ENCODE assay signal across 8 cellular contexts in genomic region chr9:125745682-125746016, GRCh38. TPM values are rescaled to one million over a fixed set of nuclear protein-coding genes. Genes with fewer than 3 reads are reported as not detected.
A peak's percentile ranks its signal among the peaks of the same experiment; 100 is the strongest.
DNase-seq lines count a peak whose midpoint lies in the region; ATAC-seq, FAIRE-seq and TF ChIP-seq lines count a peak whose summit lies in the region.

No MANE protein-coding gene starts in this region.

- TF ChIP-seq CTCF in GM12878 (IDR thresholded peaks at IDR 0.05 in 2 of 3, conservative IDR thresholded peaks at IDR 0.05 in 1 of 3; ENCODE audit: control insufficient read depth in 2 of 3, extremely low read depth in 1 of 3, insufficient read depth in 1 of 3, low read depth in 3 of 3, low read length in 3 of 3) (no peak), lung (IDR thresholded peaks at IDR 0.05; ENCODE audit: control extremely low read depth, extremely low read depth) (no peak), upper lobe of left lung (IDR thresholded peaks at IDR 0.05) (no peak)

- H3K27me3 ChIP-seq in GM12878 (replicated peaks in 1 of 2; ENCODE audit: control insufficient read depth in 2 of 2, insufficient read depth in 2 of 2, low read length in 1 of 2) (no peaks in the 10 kb centered on the region), lung (ENCODE audit: control insufficient read depth, insufficient read depth) (no peaks in the 10 kb centered on the region), upper lobe of left lung (no peaks in the 10 kb centered on the region)

- in situ Hi-C loops in GM12878 (cut with MboI): no loop called here

- H3K4me3 Mint-ChIP-seq in activated naive CD4-positive, alpha-beta T cell treated with anti-CD3 and anti-CD28 coated beads for 36 hours: peak overlapping the region; percentile 91

- CTCF ChIA-PET in activated naive CD4-positive, alpha-beta T cell treated with anti-CD3 and anti-CD28 coated beads for 36 hours (lab: Charles Lee): interaction anchor here (1.0 to 1.4 kb wide), 2 partner anchors 74 to 187 kb away, joined by 3 read pairs; no protein-coding TSS in a partner anchor
- CTCF ChIA-PET in GM12878 (lab: Yijun Ruan, JAX): interaction anchor here (1.1 to 1.4 kb wide), 5 partner anchors 42 to 187 kb away, joined by 3 to 9 read pairs (median 4); no protein-coding TSS in a partner anchor

- POLR2A ChIA-PET in GM12878 (lab: Charles Lee): interaction anchor here (1.0 to 1.8 kb wide), 9 partner anchors 9 to 164 kb away, joined by 3 to 5 read pairs (median 4); partner anchors contain the start of gene MAPKAP1

- no peak for FAIRE-seq in GM12878 (lab: Jason Lieb, UNC)

- TSS peak; percentile 50 for BruUV-seq in GM12878 (replicated peaks; lab: Mats Ljungman, UMichigan)

- peak overlapping the region; percentile 96 for H3K4me2 ChIP-seq in GM12878 (ENCODE audit: control insufficient read depth, insufficient read depth)

- DNase-seq in activated naive CD4-positive, alpha-beta T cell treated with anti-CD3 and anti-CD28 coated beads for 36 hours: no peak
- no peak for DNase-seq in activated naive CD4-positive, alpha-beta T cell treated with anti-CD3 and anti-CD28 coated beads, Interleukin-2, amount 50 U/mL, for 72 hours (ENCODE audit: low spot score in 2 of 2)
- DNase-seq in GM12878 (ENCODE audit: low read depth, low spot score) (no peak), lung (ENCODE audit: low spot score) (no peak), upper lobe of left lung (no peak), RKO (ENCODE audit: low spot score) (no peak), Kasumi-1 (lab: John Stamatoyannopoulos, UW) (no peak)

- no peak overlapping the region; the same call in 1 of the 2 replicates for H3K27ac ChIP-seq in GM12878 (ENCODE audit: control insufficient read depth, insufficient read depth)
- peak overlapping the region; percentile 76 to 96 for H3K27ac ChIP-seq in lung (ENCODE audit: low read depth in 1 of 2, low read length in 1 of 2)
- peak overlapping the region; percentile 78 to 95 (median 86) for H3K27ac ChIP-seq in upper lobe of left lung

- H3K36me3 Mint-ChIP-seq in activated naive CD4-positive, alpha-beta T cell treated with anti-CD3 and anti-CD28 coated beads for 36 hours (ENCODE audit: low read depth): peaks cover 4% of the 10 kb centered on the region
- H3K36me3 Mint-ChIP-seq in activated naive CD4-positive, alpha-beta T cell treated with anti-CD3 and anti-CD28 coated beads, Interleukin-2, amount 50 U/mL, for 72 hours: peaks cover 0 to 15% of the 10 kb centered on the region in 2 donors

- H3K27me3 Mint-ChIP-seq in activated naive CD4-positive, alpha-beta T cell treated with anti-CD3 and anti-CD28 coated beads for 36 hours (ENCODE audit: low read depth): peaks cover 6% of the 10 kb centered on the region

- 58% methylated on average over 6 of the region's 6 CpGs for WGBS in GM12878 (ENCODE audit: insufficient coverage, insufficient replicate concordance, low lambda C conversion rate, missing lambda C conversion rate)
- WGBS in lung, 2 donors: 21 to 27% methylated on average over 6 of the region's 6 CpGs
- 21 to 30% methylated on average over 6 of the region's 6 CpGs for WGBS in upper lobe of left lung, 2 donors

- no peak for TF ChIP-seq RAD21 in GM12878 (IDR thresholded peaks at IDR 0.05; ENCODE audit: insufficient read depth, low read depth, low read length)

- H3K9me3 Mint-ChIP-seq in activated naive CD4-positive, alpha-beta T cell treated with anti-CD3 and anti-CD28 coated beads for 36 hours: no peaks in the 10 kb centered on the region
- H3K9me3 Mint-ChIP-seq in activated naive CD4-positive, alpha-beta T cell treated with anti-CD3 and anti-CD28 coated beads, Interleukin-2, amount 50 U/mL, for 72 hours: no peaks in the 10 kb centered on the region

- H3K4me3 ChIP-seq in GM12878 (peak overlapping the region; percentile 81; the same call in 1 of the 2 replicates), lung (peak overlapping the region; percentile 60), upper lobe of left lung (peak overlapping the region; percentile 6 to 88 (median 82))

- H3K9me3 ChIP-seq in GM12878 (replicated peaks; ENCODE audit: control insufficient read depth, insufficient read depth, low read length) (no peaks in the 10 kb centered on the region), lung (ENCODE audit: control insufficient read depth in 2 of 2, insufficient read depth in 1 of 2, low read length in 1 of 2) (no peaks in the 10 kb centered on the region), upper lobe of left lung (no peaks in the 10 kb centered on the region)

- RAD21 ChIA-PET in GM12878 (lab: Charles Lee; ENCODE audit: unreplicated experiment): interaction anchor here (0.8 to 2.1 kb wide), 14 partner anchors 9 to 338 kb away, joined by 3 to 9 read pairs (median 6); partner anchors contain the start of gene MAPKAP1

- H3K4me1 Mint-ChIP-seq in activated naive CD4-positive, alpha-beta T cell treated with anti-CD3 and anti-CD28 coated beads for 36 hours (ENCODE audit: low read depth): peaks cover 23% of the 10 kb centered on the region

- no peaks in the 10 kb centered on the region for H4K20me1 ChIP-seq in GM12878 (ENCODE audit: control insufficient read depth, insufficient read depth)

- peak overlapping the region; percentile 94 for H2AFZ ChIP-seq in GM12878 (ENCODE audit: control insufficient read depth, low read depth, low read length)

- TF ChIP-seq POLR2A in GM12878 (IDR thresholded peaks at IDR 0.05; ENCODE audit: low read depth, low read length) (no peak), upper lobe of left lung (IDR thresholded peaks at IDR 0.05) (no peak)

- no peak for ATAC-seq in activated naive CD4-positive, alpha-beta T cell treated with anti-CD3 and anti-CD28 coated beads, Interleukin-2, amount 50 U/mL, for 72 hours
- ATAC-seq in GM12878 (no peak), lung (ENCODE audit: insufficient read depth, low FRiP score) (peak; percentile 0), upper lobe of left lung (ENCODE audit: low FRiP score in 2 of 2) (no peak), HG03095 (IDR thresholded peaks at IDR 0.05; ENCODE audit: unreplicated experiment) (no peak)

- peaks cover 7% of the 10 kb centered on the region for H3K4me1 ChIP-seq in GM12878 (ENCODE audit: control insufficient read depth, insufficient read depth, low read length)
- H3K4me1 ChIP-seq in lung (ENCODE audit: control insufficient read depth in 2 of 2, insufficient read depth in 2 of 2, low read length in 2 of 2): peaks cover 2 to 3% of the 10 kb centered on the region in 2 donors
- H3K4me1 ChIP-seq in upper lobe of left lung: peaks cover 14 to 21% (median 18%) of the 10 kb centered on the region in 4 donors

- no peak overlapping the region for H3K27ac Mint-ChIP-seq in activated naive CD4-positive, alpha-beta T cell treated with anti-CD3 and anti-CD28 coated beads for 36 hours
- peak overlapping the region in 1 of 2 donors; percentile 81 for H3K27ac Mint-ChIP-seq in activated naive CD4-positive, alpha-beta T cell treated with anti-CD3 and anti-CD28 coated beads, Interleukin-2, amount 50 U/mL, for 72 hours

- intact Hi-C loops in activated naive CD4-positive, alpha-beta T cell treated with anti-CD3 and anti-CD28 coated beads for 36 hours (cut with micrococcal nuclease): loop anchor here (1.0 to 5.0 kb wide), 7 partner anchors 38 to 652 kb away; partner anchors contain the start of gene MAPKAP1
- intact Hi-C loops in GM12878 (cut with micrococcal nuclease; ENCODE audit: unreplicated experiment): loop anchor here (1.0 to 5.0 kb wide), 3 partner anchors 38 to 188 kb away; partner anchors contain the start of gene MAPKAP1

- H3K9ac ChIP-seq in GM12878 (ENCODE audit: control insufficient read depth, insufficient read depth, low read length): peak overlapping the region; percentile 73; the same call in 1 of the 2 replicates

- H3K79me2 ChIP-seq in GM12878 (ENCODE audit: control insufficient read depth, insufficient read depth, low read length): peaks cover 34% of the 10 kb centered on the region

- H3K36me3 ChIP-seq in GM12878 (ENCODE audit: control insufficient read depth in 2 of 2, insufficient read depth in 2 of 2, low read length in 1 of 2) (no peaks in the 10 kb centered on the region), lung (ENCODE audit: control insufficient read depth in 2 of 2, insufficient read depth in 2 of 2, low read length in 2 of 2) (no peaks in the 10 kb centered on the region), upper lobe of left lung (no peaks in the 10 kb centered on the region)

- TF ChIP-seq EP300 in GM12878 (IDR thresholded peaks at IDR 0.05; ENCODE audit: borderline replicate concordance in 1 of 2, control insufficient read depth in 1 of 2, low read depth in 2 of 2, low read length in 2 of 2) (no peak), upper lobe of left lung (IDR thresholded peaks at IDR 0.05) (no peak)

- SMC1A ChIA-PET in GM12878 (lab: Charles Lee; ENCODE audit: uncharacterized antibody, unreplicated experiment): interaction anchor here (0.8 to 2.4 kb wide), 16 partner anchors 10 to 187 kb away, joined by 3 to 11 read pairs (median 4); partner anchors contain the start of gene MAPKAP1

RNA-seq across cellular contexts. Expression of gene PBX3, which starts 1.5 kb away (rescaled TPM):
- 10 to 100 TPM in 1 of 2 experiments, 1 to 10 TPM in 1; 9.4 to 14.3 TPM for total RNA-seq in activated naive CD4-positive, alpha-beta T cell treated with anti-CD3 and anti-CD28 coated beads for 36 hours
- 10 to 100 TPM; 16.9 to 17.6 TPM for total RNA-seq in activated naive CD4-positive, alpha-beta T cell treated with anti-CD3 and anti-CD28 coated beads, Interleukin-2, amount 50 U/mL, for 72 hours
- total RNA-seq in GM12878 (2013; cell fraction: nucleolus; rRNA removed): 530 and 531 TPM in 2 replicates
- total RNA-seq in GM12878 (2014; rRNA removed) (22.9 and 24.5 TPM in 2 replicates), GM12878 (2014; rRNA removed; fragmentation: Illumina TruSeq; extraction: Trizol) (21.3 and 23.3 TPM in 2 replicates), GM12878 (2021) (33.4 and 34.6 TPM in 2 replicates), lung (10 to 100 TPM; 40.1 to 60.4 TPM), upper lobe of left lung (10 to 100 TPM; 25.7 to 57.6 (median 41.9) TPM)
- 20.7 TPM for polyA plus RNA-seq in GM12878 (2011; ENCODE audit: low read depth)
- polyA plus RNA-seq in GM12878 (2011; rRNA removed) (146 and 184 TPM in 2 replicates), GM12878 (2014; fragmentation: Illumina TruSeq; extraction: Trizol) (21.5 and 26.9 TPM in 2 replicates), GM12878 (2014; fragmentation: Nextera tagmentation; extraction: Ambion mirVana) (1 to 10 TPM; 6.7 to 9.1 TPM), GM12878 (2014; rRNA removed) (27.6 and 38.2 TPM in 2 replicates), GM12878 (2016; fragmentation: Nextera tagmentation; extraction: Ambion mirVana) (10 to 100 TPM in 1 of 2 experiments, 1 to 10 TPM in 1; 9.5 to 13.3 TPM), lung (10 to 100 TPM in 1 of 2 donors, 1 to 10 TPM in 1; 8.6 to 12.7 TPM)
- polyA plus RNA-seq in GM12878 (2011; cell fraction: cytosol; rRNA removed): 71.8 and 77.9 TPM in 2 replicates
- polyA plus RNA-seq in GM12878 (2011; cell fraction: nucleus; rRNA removed): 159 and 168 TPM in 2 replicates
- polyA plus RNA-seq in GM12878 (2012): 26.8 and 29.0 TPM in 2 replicates
- 168 and 196 TPM in 2 replicates for polyA minus RNA-seq in GM12878 (2011; rRNA and poly(A)+ RNA removed)
- polyA minus RNA-seq in GM12878 (2011; cell fraction: cytosol; rRNA and poly(A)+ RNA removed): 48.8 and 54.7 TPM in 2 replicates
- 771 and 1,558 TPM in 2 replicates for polyA minus RNA-seq in GM12878 (2011; cell fraction: nucleus; rRNA and poly(A)+ RNA removed)

RNA-seq across cellular contexts. Expression of gene MAPKAP1, which starts 38.6 kb away (rescaled TPM):
- 10 to 100 TPM; 54.8 to 57.4 TPM for total RNA-seq in activated naive CD4-positive, alpha-beta T cell treated with anti-CD3 and anti-CD28 coated beads for 36 hours
- 10 to 100 TPM; 53.8 to 72.1 TPM for total RNA-seq in activated naive CD4-positive, alpha-beta T cell treated with anti-CD3 and anti-CD28 coated beads, Interleukin-2, amount 50 U/mL, for 72 hours
- total RNA-seq in GM12878 (2013; cell fraction: nucleolus; rRNA removed): 256 and 276 TPM in 2 replicates
- 106 and 126 TPM in 2 replicates for total RNA-seq in GM12878 (2014; rRNA removed)
- 78.0 and 83.0 TPM in 2 replicates for total RNA-seq in GM12878 (2014; rRNA removed; fragmentation: Illumina TruSeq; extraction: Trizol)
- 98.0 and 107 TPM in 2 replicates for total RNA-seq in GM12878 (2021)
- 45.0 TPM for polyA plus RNA-seq in GM12878 (2011; ENCODE audit: low read depth)
- 159 and 188 TPM in 2 replicates for polyA plus RNA-seq in GM12878 (2011; rRNA removed)
- polyA plus RNA-seq in GM12878 (2011; cell fraction: cytosol; rRNA removed): 130 and 173 TPM in 2 replicates
- polyA plus RNA-seq in GM12878 (2011; cell fraction: nucleus; rRNA removed): 145 and 148 TPM in 2 replicates
- 56.7 and 64.6 TPM in 2 replicates for polyA plus RNA-seq in GM12878 (2012)
- 111 and 113 TPM in 2 replicates for polyA plus RNA-seq in GM12878 (2014; fragmentation: Illumina TruSeq; extraction: Trizol)
- 10 to 100 TPM in 1 of 2 experiments, 1 to 10 TPM in 1; 5.1 to 11.7 TPM for polyA plus RNA-seq in GM12878 (2014; fragmentation: Nextera tagmentation; extraction: Ambion mirVana)
- 94.5 and 109 TPM in 2 replicates for polyA plus RNA-seq in GM12878 (2014; rRNA removed)
- 100 to 1,000 TPM; 102 to 111 TPM for polyA plus RNA-seq in GM12878 (2016; fragmentation: Nextera tagmentation; extraction: Ambion mirVana)
- 175 and 230 TPM in 2 replicates for polyA minus RNA-seq in GM12878 (2011; rRNA and poly(A)+ RNA removed)
- polyA minus RNA-seq in GM12878 (2011; cell fraction: cytosol; rRNA and poly(A)+ RNA removed): 27.7 and 30.5 TPM in 2 replicates
- polyA minus RNA-seq in GM12878 (2011; cell fraction: nucleus; rRNA and poly(A)+ RNA removed): 143 and 252 TPM in 2 replicates
- total RNA-seq in lung: 10 to 100 TPM; 53.0 to 83.3 TPM
- polyA plus RNA-seq in lung: 10 to 100 TPM; 65.4 to 67.9 TPM
- 10 to 100 TPM; 60.8 to 84.0 (median 71.5) TPM for total RNA-seq in upper lobe of left lung
